ENCODE assay signal across 8 cellular contexts in the genomic region with DNA sequence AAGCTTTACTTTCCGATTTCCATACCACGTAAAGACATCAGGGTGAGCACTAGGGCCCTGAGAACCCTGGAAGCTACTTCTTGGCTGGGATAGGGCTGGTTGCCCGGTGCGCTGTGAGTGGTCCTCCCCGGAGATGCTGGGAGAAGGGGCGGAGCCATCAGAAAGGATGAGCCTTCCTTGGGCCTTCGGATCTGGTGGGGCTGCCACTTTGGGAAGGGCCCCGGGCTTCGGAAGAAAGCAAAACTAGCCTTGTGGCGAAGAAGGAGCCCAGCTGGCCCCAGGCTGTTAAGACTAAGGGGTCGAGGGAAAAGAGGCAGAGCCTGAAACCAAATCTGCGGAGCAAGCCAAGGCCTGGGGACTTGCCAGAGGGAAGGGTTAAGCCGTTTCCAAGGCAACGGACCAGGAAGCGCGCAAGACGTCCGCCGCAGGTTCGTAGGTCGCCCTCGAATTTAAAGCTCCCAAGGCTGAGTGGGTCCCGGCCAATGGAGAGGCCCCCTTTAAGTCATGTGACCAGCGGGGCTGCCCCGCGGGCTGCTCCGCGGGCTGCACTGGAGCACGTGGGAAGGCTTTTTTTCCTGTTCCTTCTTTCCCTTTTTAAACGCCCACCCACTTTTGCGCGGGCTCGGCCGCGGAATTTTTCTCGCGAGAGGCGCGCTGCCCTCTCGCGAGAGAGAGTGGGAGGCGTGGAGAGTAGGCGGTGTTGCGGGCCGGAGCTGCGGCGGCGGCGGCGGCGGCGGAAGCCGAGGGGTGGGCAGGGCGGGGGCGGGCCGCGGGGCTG. TPM values are rescaled to one million over a fixed set of nuclear protein-coding genes. Genes with fewer than 3 reads are reported as not detected.
DNase-seq lines count a peak whose midpoint lies in the region; ATAC-seq and TF ChIP-seq lines count a peak whose summit lies in the region.

No MANE protein-coding gene starts in this region.

- peak; percentile 79 for ATAC-seq in GM21528 (IDR thresholded peaks at IDR 0.05; ENCODE audit: low FRiP score, unreplicated experiment)

- H2AFZ ChIP-seq in OCI-LY3 (ENCODE audit: low read depth, low read length), result peak overlapping the region; percentile 75

- H3K4me1 ChIP-seq in OCI-LY3 (ENCODE audit: low read length) (peaks cover 39% of the 10 kb centered on the region), mononuclear cell (ENCODE audit: insufficient read depth, low read length) (peaks cover 42% of the 10 kb centered on the region)

- no peaks in the 10 kb centered on the region for H4K20me1 ChIP-seq in OCI-LY3 (ENCODE audit: insufficient read depth, low read length)

- peak overlapping the region; percentile 84 for H3K4me2 ChIP-seq in OCI-LY3 (ENCODE audit: low read length)

- H3K9me3 ChIP-seq in OCI-LY3 (ENCODE audit: insufficient read depth, low read length), result peaks cover 5% of the 10 kb centered on the region; the same call in 1 of the 2 replicates
- H3K9me3 ChIP-seq in mononuclear cell (ENCODE audit: low read depth, low read length), result no peaks in the 10 kb centered on the region

- H3K27me3 ChIP-seq in OCI-LY3 (ENCODE audit: low read depth, low read length) (no peaks in the 10 kb centered on the region), mononuclear cell (ENCODE audit: insufficient read depth, low read length) (no peaks in the 10 kb centered on the region)

- H3K36me3 ChIP-seq in OCI-LY3 (replicated peaks; ENCODE audit: low read depth, low read length), result peaks cover 7% of the 10 kb centered on the region

- H3K27ac ChIP-seq in OCI-LY3 (ENCODE audit: low read length) (peak overlapping the region; percentile 76), epithelial cell of prostate (peak overlapping the region; percentile 54)

- DNase-seq in DMS 273 treated with DMSO at 0.1 percent for 48 hours (lab: John Stamatoyannopoulos, UW), result peak; percentile 84
- peak; percentile 81 for DNase-seq in HuH-7.5 (ENCODE audit: low spot score)
- peak; percentile 90 for DNase-seq in activated T-cell treated with anti-CD3 and anti-CD28 coated beads for 4 hours
- DNase-seq in epithelial cell of prostate (ENCODE audit: low read depth, low spot score), result peak; percentile 76
- peak; percentile 84 to 89 for DNase-seq in stimulated activated CD8-positive, alpha-beta memory T cell treated with anti-CD3 and anti-CD28 coated beads, Interleukin-2, amount 100 ng/mL, for 48 hours (ENCODE audit: low read depth in 2 of 2)

- H3K79me2 ChIP-seq in OCI-LY3 (ENCODE audit: low read length), result peaks cover 51% of the 10 kb centered on the region

- peak overlapping the region; percentile 85 for H3K9ac ChIP-seq in OCI-LY3 (ENCODE audit: low read length)

- H3K4me3 ChIP-seq in OCI-LY3 (ENCODE audit: low read length) (peak overlapping the region; percentile 82), mononuclear cell (ENCODE audit: low read length) (peak overlapping the region; percentile 58)

- TF ChIP-seq CTCF in OCI-LY3 (IDR thresholded peaks at IDR 0.05; ENCODE audit: low read depth, low read length), result no peak

RNA-seq across cellular contexts. Expression of a gene that starts 0.4 kb away (rescaled TPM):
- total RNA-seq in mononuclear cell, result 20.3 TPM

Comparison
In these comparisons a context has a peak if more than half of its experiments do, and no peak if none do; other contexts are left out.
1. Peak in every context shown above with its lines: DNase-seq, ATAC-seq, H3K4me3 ChIP-seq and H3K27ac ChIP-seq.